In genomic region chr10:127922206-127922605, GRCh38 we compare ENCODE assay signal across 19 cellular contexts. TPM values are rescaled to one million over a fixed set of nuclear protein-coding genes. Genes with fewer than 3 reads are reported as not detected.
DNase-seq lines count a peak whose midpoint lies in the region; ATAC-seq, FAIRE-seq and TF ChIP-seq lines count a peak whose summit lies in the region.
"Had no signal": no experiment of that assay in that cellular context is flagged by ENCODE, and none has a peak within 500 bp of the region (broad histone marks: within the 10 kb centered on the region; RNA-seq: fewer than 3 reads in every experiment).

No MANE protein-coding gene starts in this region.

- no peak overlapping the region for H3K23ac ChIP-seq in trophoblast cell (ENCODE audit: low read length)

- H3K27ac ChIP-seq in right cardiac atrium (ENCODE audit: low read length) = peak overlapping the region; percentile 69
- H3K27ac ChIP-seq in endothelial cell of umbilical vein (ENCODE audit: insufficient read depth, low read depth, low read length) = peak overlapping the region; percentile 72
- peak overlapping the region; percentile 88 for H3K27ac ChIP-seq in trophoblast cell (ENCODE audit: low read depth, low read length)
- H3K27ac ChIP-seq in aorta (ENCODE audit: low read depth in 1 of 2, low read length in 2 of 2) = peak overlapping the region; percentile 81 to 89
- H3K27ac ChIP-seq: cardiac muscle cell had no signal

- H3K4me3 ChIP-seq in right cardiac atrium (ENCODE audit: low read length) (no peak overlapping the region), endothelial cell of umbilical vein (replicated peaks in 1 of 3; ENCODE audit: insufficient read depth in 1 of 3, low read depth in 1 of 3, low read length in 3 of 3) (no peak overlapping the region), trophoblast cell (ENCODE audit: low read depth, low read length) (no peak overlapping the region), aorta (ENCODE audit: low read length in 2 of 2) (no peak overlapping the region)
- H3K4me3 ChIP-seq: cardiac muscle cell had no signal

- H3K79me1 ChIP-seq in trophoblast cell (ENCODE audit: low read length) = peaks cover 37% of the 10 kb centered on the region

- TF ChIP-seq POLR2A in endothelial cell of umbilical vein (IDR thresholded peaks at IDR 0.05; ENCODE audit: low read depth, low read length) = no peak

- H3K18ac ChIP-seq in trophoblast cell (ENCODE audit: low read length) = peak overlapping the region; percentile 28

- ATAC-seq in right cardiac atrium = no peak
- no peak for ATAC-seq in left ventricle myocardium superior
- no peak for ATAC-seq in aorta (ENCODE audit: low FRiP score)
- no peak for ATAC-seq in GM21381 (IDR thresholded peaks at IDR 0.05; ENCODE audit: unreplicated experiment)
- ATAC-seq: stimulated activated naive CD8-positive, alpha-beta T cell treated with anti-CD3 and anti-CD28 coated beads, Interleukin-15, Interleukin-2, amounts not matched to agents 100 U/mL and 50 U/mL, for 24 hours had no signal

- peak overlapping the region; percentile 36 for H2AK5ac ChIP-seq in trophoblast cell (ENCODE audit: low read length)

- no peak for DNase-seq in right cardiac atrium
- no peak for DNase-seq in left ventricle myocardium superior
- no peak for DNase-seq in endothelial cell of umbilical vein (ENCODE audit: low read depth, low spot score)
- DNase-seq in trophoblast cell = no peak
- no peak for DNase-seq in aorta
- no peak for DNase-seq in T1000 (lab: John Stamatoyannopoulos, UW)
- no peak for DNase-seq in medulla oblongata (ENCODE audit: extremely low spot score)
- DNase-seq: activated CD4-positive, alpha-beta memory T cell treated with anti-CD3 and anti-CD28 coated beads for 36 hours; activated naive CD8-positive, alpha-beta T cell treated with anti-CD3 and anti-CD28 coated beads for 36 hours; activated T-cell treated with anti-CD3 and anti-CD28 coated beads, Interleukin-2, amount 50 U/mL, for 48 hours; left colon; naive thymus-derived CD4-positive, alpha-beta T cell; NCI-H1694; NK-92 treated with Interleukin-12 subunit alpha and Interleukin-12 subunit beta, amount 100 ng/mL, for 24 hours; stimulated activated naive CD8-positive, alpha-beta T cell treated with anti-CD3 and anti-CD28 coated beads, Interleukin-15, Interleukin-2, amounts not matched to agents 100 U/mL and 50 U/mL, for 24 hours had no signal

- H2BK12ac ChIP-seq in trophoblast cell (ENCODE audit: low read length) = peak overlapping the region; percentile 81

- H3K79me2 ChIP-seq in endothelial cell of umbilical vein (ENCODE audit: control insufficient read depth, insufficient read depth, low read length) (peaks cover 26% of the 10 kb centered on the region), trophoblast cell (ENCODE audit: control insufficient read depth, insufficient read depth, low read length, poor library complexity) (peaks cover 2% of the 10 kb centered on the region)

- H3K27me3 ChIP-seq in right cardiac atrium (ENCODE audit: control insufficient read depth, insufficient read depth) (no peaks in the 10 kb centered on the region), endothelial cell of umbilical vein (ENCODE audit: control insufficient read depth in 2 of 2, insufficient read depth in 2 of 2, low read length in 2 of 2) (no peaks in the 10 kb centered on the region), trophoblast cell (ENCODE audit: insufficient read depth, low read length) (no peaks in the 10 kb centered on the region), aorta (ENCODE audit: control insufficient read depth in 1 of 2, insufficient read depth in 2 of 2, low read length in 1 of 2) (no peaks in the 10 kb centered on the region)
- H3K27me3 ChIP-seq: cardiac muscle cell had no signal

- H4K12ac ChIP-seq in trophoblast cell (ENCODE audit: low read depth, low read length) = no peak overlapping the region

- H3K9ac ChIP-seq in endothelial cell of umbilical vein (replicated peaks; ENCODE audit: extremely low read depth, insufficient read depth, low read length) (peak overlapping the region; percentile 32), trophoblast cell (ENCODE audit: low read length) (no peak overlapping the region)

- peak overlapping the region; percentile 59 for H2BK5ac ChIP-seq in trophoblast cell (ENCODE audit: low read depth, low read length, poor library complexity)

- no peak for TF ChIP-seq CTCF in endothelial cell of umbilical vein (IDR thresholded peaks at IDR 0.05; ENCODE audit: extremely low read depth in 1 of 2, insufficient read depth in 1 of 2, low read depth in 1 of 2, low read length in 2 of 2)

- H3K36me3 ChIP-seq in endothelial cell of umbilical vein (ENCODE audit: control insufficient read depth in 2 of 2, extremely low read depth in 1 of 2, insufficient read depth in 2 of 2, low read length in 2 of 2) (peaks cover 0 to 5% of the 10 kb centered on the region in 2 experiments), trophoblast cell (ENCODE audit: control insufficient read depth in 1 of 2, insufficient read depth in 2 of 2, low read length in 2 of 2) (no peaks in the 10 kb centered on the region), aorta (ENCODE audit: control insufficient read depth in 1 of 2, insufficient read depth in 2 of 2, low read length in 1 of 2) (no peaks in the 10 kb centered on the region)
- H3K36me3 ChIP-seq: cardiac muscle cell had no signal

- H3K9me3 ChIP-seq in right cardiac atrium (ENCODE audit: control insufficient read depth, low read length) = no peaks in the 10 kb centered on the region
- H3K9me3 ChIP-seq in endothelial cell of umbilical vein (replicated peaks; ENCODE audit: control insufficient read depth, insufficient read depth, low read length) = no peaks in the 10 kb centered on the region
- no peaks in the 10 kb centered on the region for H3K9me3 ChIP-seq in trophoblast cell (ENCODE audit: insufficient read depth, low read depth, low read length)
- no peaks in the 10 kb centered on the region for H3K9me3 ChIP-seq in aorta (ENCODE audit: control insufficient read depth, low read length)

- 95% methylated on average over 9 of the region's 9 CpGs for WGBS in right cardiac atrium
- WGBS in trophoblast cell (ENCODE audit: extremely low coverage, insufficient coverage, insufficient read length) = no CpG with 5 or more reads among the region's 9 CpGs
- 97 to 99% methylated on average over 9 of the region's 9 CpGs for WGBS in aorta, 2 donors

- H3K9me1 ChIP-seq in endothelial cell of umbilical vein (replicated peaks; ENCODE audit: control insufficient read depth, extremely low read depth, insufficient read depth, low read length) = no peaks in the 10 kb centered on the region

- CTCF ChIA-PET in endothelial cell of umbilical vein (lab: Charles Lee) = interaction anchor here (0.9 to 10.3 kb wide), 5 partner anchors 10 to 147 kb away, joined by 3 to 68 read pairs (median 5); partner anchors contain the start of gene PTPRE

- POLR2A ChIA-PET in endothelial cell of umbilical vein (lab: Charles Lee) = no interaction called here

- H2AFZ ChIP-seq in endothelial cell of umbilical vein (ENCODE audit: low read depth, low read length) (no peak overlapping the region), trophoblast cell (ENCODE audit: insufficient read depth, low read length, poor library complexity) (peak overlapping the region; percentile 30)

- peak overlapping the region; percentile 60 for H3K4ac ChIP-seq in trophoblast cell (ENCODE audit: low read depth, low read length)

- peak overlapping the region; percentile 60 for H3K14ac ChIP-seq in trophoblast cell (ENCODE audit: low read length)

- peak overlapping the region; percentile 41 for H4K8ac ChIP-seq in trophoblast cell (ENCODE audit: low read depth, low read length)

- peaks cover 19% of the 10 kb centered on the region for H3K4me1 ChIP-seq in right cardiac atrium (ENCODE audit: control insufficient read depth, insufficient read depth, low read length)
- H3K4me1 ChIP-seq in endothelial cell of umbilical vein (ENCODE audit: control insufficient read depth, extremely low read depth, insufficient read depth, low read length) = peaks cover 72% of the 10 kb centered on the region
- peaks cover 21 to 37% of the 10 kb centered on the region in 2 experiments for H3K4me1 ChIP-seq in trophoblast cell (ENCODE audit: control insufficient read depth in 1 of 2, insufficient read depth in 2 of 2, low read length in 2 of 2)
- peaks cover 0 to 5% of the 10 kb centered on the region in 2 donors for H3K4me1 ChIP-seq in aorta (ENCODE audit: control insufficient read depth in 1 of 2, insufficient read depth in 2 of 2, low read length in 2 of 2)

- H2BK120ac ChIP-seq in trophoblast cell (ENCODE audit: insufficient read depth, low read length, poor library complexity) = peak overlapping the region; percentile 75

- H4K20me1 ChIP-seq in endothelial cell of umbilical vein (replicated peaks; ENCODE audit: control insufficient read depth, extremely low read depth, insufficient read depth, low read length) = no peaks in the 10 kb centered on the region

- intact Hi-C loops in right cardiac atrium (cut with DNase I) = loop anchor here in 1 of 4 donors (10.0 kb wide), 1 partner anchor 53 kb away; no protein-coding TSS in a partner anchor
- intact Hi-C loops in left ventricle myocardium superior (cut with micrococcal nuclease) = no loop called here
- intact Hi-C loops in endothelial cell of umbilical vein (cut with micrococcal nuclease) = no loop called here
- intact Hi-C loops in aorta (cut with DNase I) = loop anchor here in 1 of 2 donors (5.0 kb wide), 3 partner anchors 55 to 135 kb away; no protein-coding TSS in a partner anchor

- peak overlapping the region; percentile 87 for H4K91ac ChIP-seq in trophoblast cell (ENCODE audit: low read depth, low read length)

- dilution Hi-C loops in endothelial cell of umbilical vein (cut with MboI; ENCODE audit: extremely low pct_ligation_motif_present, low sequenced_read_pairs) = no loop called here

- no TSS peak for BruUV-seq in endothelial cell of umbilical vein (replicated peaks; lab: Mats Ljungman, UMichigan)

- no peak for FAIRE-seq in endothelial cell of umbilical vein (lab: Jason Lieb, UNC)

- H3K4me2 ChIP-seq in endothelial cell of umbilical vein (ENCODE audit: insufficient read depth, low read length) (peak overlapping the region; percentile 34), trophoblast cell (ENCODE audit: low read length) (no peak overlapping the region)

RNA-seq across cellular contexts. Expression of gene PTPRE, which starts 15.3 kb away (rescaled TPM):
- total RNA-seq in right cardiac atrium = 10 to 100 TPM; 11.2 to 21.1 (median 13.8) TPM
- polyA plus RNA-seq in right cardiac atrium = 6.7 TPM
- total RNA-seq in left ventricle myocardium superior = 15.1 TPM
- 114 and 116 TPM in 2 replicates for total RNA-seq in endothelial cell of umbilical vein
- polyA plus RNA-seq in endothelial cell of umbilical vein = 36.8 and 37.3 TPM in 2 replicates
- polyA plus RNA-seq in endothelial cell of umbilical vein (2011; cell fraction: cytosol; rRNA removed) = 29.1 and 31.2 TPM in 2 replicates
- polyA plus RNA-seq in endothelial cell of umbilical vein (2011; cell fraction: nucleus; rRNA removed) = 169 and 197 TPM in 2 replicates
- 50.3 and 82.0 TPM in 2 replicates for polyA plus RNA-seq in endothelial cell of umbilical vein (2012)
- polyA minus RNA-seq in endothelial cell of umbilical vein = 81.1 and 94.2 TPM in 2 replicates
- 3.1 TPM for polyA minus RNA-seq in endothelial cell of umbilical vein (2011; cell fraction: cytosol; rRNA and poly(A)+ RNA removed)
- 116 and 126 TPM in 2 replicates for polyA minus RNA-seq in endothelial cell of umbilical vein (2011; cell fraction: nucleus; rRNA and poly(A)+ RNA removed)
- polyA plus RNA-seq in trophoblast cell (2013) = 14.9 and 19.4 TPM in 2 replicates
- total RNA-seq in aorta = 10 to 100 TPM; 41.3 to 46.0 TPM
- polyA plus RNA-seq in aorta = 1 to 10 TPM; 4.9 to 5.6 TPM

RNA-seq across cellular contexts. Expression of gene CLRN3, which starts 29.5 kb away (rescaled TPM):
- total RNA-seq in right cardiac atrium (not detected), left ventricle myocardium superior (not detected), endothelial cell of umbilical vein (not detected in 2 replicates), aorta (not detected)
- polyA plus RNA-seq in right cardiac atrium (not detected), endothelial cell of umbilical vein (0.07 and 0.14 TPM in 2 replicates), aorta (1 to 10 TPM in 1 of 2 donors, not detected in 1; 6.3 TPM)
- polyA plus RNA-seq in endothelial cell of umbilical vein (2011; cell fraction: cytosol; rRNA removed) = 0.09 and 0.18 TPM in 2 replicates
- not detected in 2 replicates for polyA plus RNA-seq in endothelial cell of umbilical vein (2011; cell fraction: nucleus; rRNA removed)
- polyA plus RNA-seq in endothelial cell of umbilical vein (2012) = not detected in 2 replicates
- 0.28 TPM in 1 of 2 replicates, not detected in the other for polyA minus RNA-seq in endothelial cell of umbilical vein
- not detected for polyA minus RNA-seq in endothelial cell of umbilical vein (2011; cell fraction: cytosol; rRNA and poly(A)+ RNA removed)
- not detected in 2 replicates for polyA minus RNA-seq in endothelial cell of umbilical vein (2011; cell fraction: nucleus; rRNA and poly(A)+ RNA removed)
- not detected in 2 replicates for polyA plus RNA-seq in trophoblast cell (2013)
- total RNA-seq: activated CD4-positive, alpha-beta memory T cell treated with anti-CD3 and anti-CD28 coated beads for 36 hours; activated naive CD8-positive, alpha-beta T cell treated with anti-CD3 and anti-CD28 coated beads for 36 hours; cardiac muscle cell; M059J; naive thymus-derived CD4-positive, alpha-beta T cell; pulmonary artery endothelial cell had no signal
- polyA plus RNA-seq: cardiac muscle cell; naive thymus-derived CD4-positive, alpha-beta T cell had no signal
